9 cellular contexts compared by ENCODE assay signal in the genomic region with DNA sequence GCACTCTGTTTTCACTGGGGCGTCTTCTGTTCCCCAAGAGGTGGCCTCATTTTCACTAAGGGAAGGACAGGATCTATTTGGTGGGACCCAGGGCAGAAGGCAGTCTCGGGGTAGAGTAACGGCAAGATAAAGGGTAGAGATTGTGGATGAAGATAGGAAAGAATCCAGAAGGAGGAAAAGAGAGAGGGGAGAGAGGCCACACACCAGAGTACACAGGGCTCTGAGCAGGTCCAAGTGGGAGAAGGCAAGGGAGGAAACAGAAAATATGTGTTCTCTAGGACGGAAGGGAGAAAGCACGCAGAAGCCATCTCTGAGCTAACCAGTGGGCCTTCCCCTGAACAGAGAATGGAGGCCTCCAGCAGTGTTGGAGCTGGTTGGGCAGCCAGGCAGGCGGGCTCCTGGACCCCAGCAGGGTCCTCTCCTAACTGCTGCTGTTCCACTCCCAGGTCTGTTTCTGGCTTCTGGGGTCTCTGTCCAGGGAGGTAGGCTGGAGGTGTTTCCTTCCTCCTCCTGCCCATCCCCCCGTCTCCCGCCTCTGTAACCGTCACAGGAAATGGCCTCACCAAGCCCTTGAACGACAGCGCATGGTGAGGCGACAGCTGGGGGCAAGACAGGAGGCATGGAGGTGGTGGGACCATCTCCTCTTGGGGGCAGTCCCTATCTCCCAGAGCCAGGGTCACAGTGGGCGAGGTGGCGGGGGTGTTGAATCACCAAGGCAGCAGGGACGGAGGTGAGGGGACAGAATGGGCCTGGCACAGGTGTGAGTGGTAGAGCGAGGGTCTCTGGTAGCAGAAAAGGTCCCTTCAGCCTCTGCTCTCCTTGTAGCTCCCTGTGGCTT. TPM values are rescaled to one million over a fixed set of nuclear protein-coding genes. Genes with fewer than 3 reads are reported as not detected.
DNase-seq lines count a peak whose midpoint lies in the region; ATAC-seq and TF ChIP-seq lines count a peak whose summit lies in the region.
"Had no signal": no experiment of that assay in that cellular context is flagged by ENCODE, and none has a peak within 500 bp of the region (broad histone marks: within the 10 kb centered on the region; RNA-seq: fewer than 3 reads in every experiment).

No MANE protein-coding gene starts in this region.

- no peak overlapping the region for H3K27ac ChIP-seq in mammary epithelial cell (ENCODE audit: insufficient read depth, low read depth, low read length)

- CTCF ChIA-PET in mammary epithelial cell (lab: Charles Lee; ENCODE audit: low non-redundant PET), result no interaction called here

- no peaks in the 10 kb centered on the region for H4K20me1 ChIP-seq in mammary epithelial cell (ENCODE audit: insufficient read depth, low read length)

- ATAC-seq in HG02610 (IDR thresholded peaks at IDR 0.05; ENCODE audit: unreplicated experiment), result no peak

- no peaks in the 10 kb centered on the region for H3K9me3 ChIP-seq in mammary epithelial cell (replicated peaks; ENCODE audit: insufficient read depth, low read length)

- H3K4me3 ChIP-seq in GM12864 (ENCODE audit: low read depth, low read length) (peak overlapping the region; percentile 86), mammary epithelial cell (replicated peaks in 1 of 3; ENCODE audit: insufficient read depth in 1 of 3, low read depth in 2 of 3, low read length in 3 of 3) (no peak overlapping the region)

- no peaks in the 10 kb centered on the region for H3K36me3 ChIP-seq in mammary epithelial cell (ENCODE audit: insufficient read depth, low read length)

- dilution Hi-C loops in mammary epithelial cell (cut with HindIII; ENCODE audit: low sequenced_read_pairs), result loop anchor here (5.0 kb wide), 1 partner anchor 68 kb away; no protein-coding TSS in a partner anchor

- TF ChIP-seq CTCF in GM12864 (IDR thresholded peaks at IDR 0.05; ENCODE audit: low read depth, low read length, missing control alignments) (no peak), mammary epithelial cell (conservative IDR thresholded peaks at IDR 0.05 in 1 of 2, IDR thresholded peaks at IDR 0.05 in 1 of 2; ENCODE audit: extremely low read depth in 1 of 2, insufficient read depth in 1 of 2, low read depth in 1 of 2, low read length in 2 of 2) (no peak)

- WGBS in mammary epithelial cell (ENCODE audit: low coverage, missing lambda C conversion rate), result 89% methylated on average over 14 of the region's 16 CpGs

- BruUV-seq in mammary epithelial cell (replicated peaks; lab: Mats Ljungman, UMichigan), result no TSS peak

- H3K9ac ChIP-seq in mammary epithelial cell (ENCODE audit: insufficient read depth, low read length), result no peak overlapping the region

- no peak for DNase-seq in GM12864 (ENCODE audit: low read depth)
- DNase-seq in NOMO-1 (lab: John Stamatoyannopoulos, UW; ENCODE audit: unreplicated experiment in 2 of 2), result peak; percentile 58 to 67
- peak; percentile 87 for DNase-seq in activated effector memory CD4-positive, alpha-beta T cell treated with anti-CD3 and anti-CD28 coated beads, Interleukin-2, amount 50 U/mL, for 16 hours
- DNase-seq in stimulated activated CD4-positive, alpha-beta T cell treated with anti-CD3 and anti-CD28 coated beads, Interleukin-12 subunit alpha, Interleukin-12 subunit beta, amount 100 ng/mL, for 4 hours, result peak; percentile 67
- DNase-seq in cerebellum (ENCODE audit: low spot score), result no peak
- DNase-seq in hippocampal formation (lab: John Stamatoyannopoulos, UW), result no peak
- DNase-seq in mammary epithelial cell, result no peak

- intact Hi-C loops in mammary epithelial cell (cut with micrococcal nuclease), result no loop called here

- in situ Hi-C loops in mammary epithelial cell (cut with MboI; ENCODE audit: low sequenced_read_pairs in 2 of 2), result no loop called here

- peaks cover 2% of the 10 kb centered on the region for H3K4me1 ChIP-seq in mammary epithelial cell (ENCODE audit: insufficient read depth, low read length)

- no peak overlapping the region for H3K4me2 ChIP-seq in mammary epithelial cell (ENCODE audit: insufficient read depth, low read depth, low read length)

- H2AFZ ChIP-seq in mammary epithelial cell (ENCODE audit: low read depth, low read length), result no peak overlapping the region

- H3K27me3 ChIP-seq in mammary epithelial cell (ENCODE audit: insufficient read depth, low read length), result no peaks in the 10 kb centered on the region

- no peaks in the 10 kb centered on the region for H3K79me2 ChIP-seq in mammary epithelial cell (ENCODE audit: insufficient read depth, low read length)

RNA-seq across cellular contexts. Expression of a gene that starts 0.6 kb away (rescaled TPM):
- 0.09 TPM for total RNA-seq in cerebellum
- not detected for total RNA-seq in mammary epithelial cell
- 0.03 TPM for polyA plus RNA-seq in mammary epithelial cell
- not detected for polyA minus RNA-seq in mammary epithelial cell
- total RNA-seq: neural crest cell had no signal

RNA-seq across cellular contexts. Expression of a gene that starts 15.2 kb away (rescaled TPM):
- 35.8 TPM for total RNA-seq in cerebellum
- 10 to 100 TPM; 36.7 to 56.2 TPM for total RNA-seq in mammary epithelial cell
- polyA plus RNA-seq in mammary epithelial cell, result 33.9 TPM
- polyA minus RNA-seq in mammary epithelial cell, result 21.9 TPM

RNA-seq across cellular contexts. Expression of a gene that starts 33.8 kb away (rescaled TPM):
- 2.9 TPM for total RNA-seq in cerebellum
- under 1 TPM; 0.45 to 0.50 TPM for total RNA-seq in mammary epithelial cell
- 0.15 TPM for polyA plus RNA-seq in mammary epithelial cell
- polyA minus RNA-seq in mammary epithelial cell, result not detected

RNA-seq across cellular contexts. Expression of a gene that starts 37.0 kb away (rescaled TPM):
- 1.1 TPM for total RNA-seq in cerebellum
- not detected for total RNA-seq in mammary epithelial cell
- 0.02 TPM for polyA plus RNA-seq in mammary epithelial cell
- polyA minus RNA-seq in mammary epithelial cell, result not detected

Comparison
In these comparisons a context has a peak if more than half of its experiments do, and no peak if none do; other contexts are left out.
1. DNase-seq: peak in NOMO-1 (2 of 2), activated effector memory CD4-positive, alpha-beta T cell treated with anti-CD3 and anti-CD28 coated beads, Interleukin-2, amount 50 U/mL, for 16 hours (single experiment) and stimulated activated CD4-positive, alpha-beta T cell treated with anti-CD3 and anti-CD28 coated beads, Interleukin-12 subunit alpha, Interleukin-12 subunit beta, amount 100 ng/mL, for 4 hours (single experiment); none in GM12864 (single experiment), cerebellum (single experiment), hippocampal formation (0 of 2) and mammary epithelial cell (single experiment).